ENCODE assay signal across 1 cellular context in the genomic region with DNA sequence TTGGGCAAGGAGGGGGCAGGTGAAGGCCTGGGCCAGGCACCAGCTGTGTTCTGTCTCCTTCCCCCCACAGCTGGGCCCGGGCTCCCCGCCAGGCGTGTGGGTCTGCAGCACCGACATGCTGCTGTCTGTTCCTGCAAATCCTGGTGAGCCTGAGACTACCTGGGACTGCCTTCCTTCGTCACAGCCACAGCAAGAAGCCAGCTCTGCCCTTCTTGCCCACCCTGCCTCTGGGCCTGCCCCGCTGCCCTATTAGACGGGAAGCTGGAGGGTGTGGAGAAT.
TF ChIP-seq lines count a peak whose summit lies in the region.

No MANE protein-coding gene starts in this region.

TF ChIP-seq in K562, 482 proteins besides CTCF, POLR2A, EP300 and RAD21:
- 0 out of 2 replicates have a peak, but pooled peaks have one; percentile 2 for TF ChIP-seq CEBPB (tag; IDR thresholded peaks at IDR 0.05)
- TF ChIP-seq YY1 (IDR thresholded peaks at IDR 0.05; ENCODE audit: borderline replicate concordance in 1 of 3, control insufficient read depth in 1 of 3, extremely low read depth in 1 of 3, insufficient read depth in 3 of 3, insufficient read length in 1 of 3, insufficient replicate concordance in 2 of 3, low read depth in 1 of 3, low read length in 2 of 3) = no peak
